In the genomic region with DNA sequence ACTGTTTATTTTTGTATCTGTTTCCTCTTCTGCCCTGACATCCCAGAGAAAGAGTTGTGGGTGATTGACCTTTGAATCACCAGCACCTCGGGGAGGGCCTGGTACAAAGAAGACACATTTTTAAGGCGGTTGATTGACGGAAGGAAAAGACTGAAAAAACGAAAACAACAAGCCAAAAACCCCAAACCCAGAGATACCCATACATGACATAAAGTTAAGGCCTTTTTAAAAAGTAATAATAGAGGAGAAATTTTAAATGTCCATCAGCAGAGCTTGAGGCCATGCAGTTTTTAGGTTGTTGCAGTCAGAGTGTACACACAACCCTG, we compare ENCODE assay signal across 8 cellular contexts.
DNase-seq lines count a peak whose midpoint lies in the region; ATAC-seq, FAIRE-seq and TF ChIP-seq lines count a peak whose summit lies in the region.

No MANE protein-coding gene starts in this region.

- CTCF ChIA-PET in K562 (lab: Yijun Ruan, JAX; ENCODE audit: low intra/inter-chr PET ratio) = no interaction called here

- H2BK120ac ChIP-seq in mesenchymal stem cell (ENCODE audit: low read depth, low read length) = no peak overlapping the region

- no peaks in the 10 kb centered on the region for H3K27me3 ChIP-seq in cardiac muscle cell
- no peaks in the 10 kb centered on the region for H3K27me3 ChIP-seq in K562 (ENCODE audit: control insufficient read depth in 2 of 2, insufficient read depth in 2 of 2, low read length in 2 of 2)
- no peaks in the 10 kb centered on the region for H3K27me3 ChIP-seq in mesenchymal stem cell (ENCODE audit: control insufficient read depth in 1 of 2, insufficient read depth in 1 of 2, low read length in 2 of 2)
- no peaks in the 10 kb centered on the region for H3K27me3 ChIP-seq in upper lobe of left lung

- no peak overlapping the region for H4K8ac ChIP-seq in mesenchymal stem cell (ENCODE audit: low read length)

- H3K36me3 ChIP-seq in cardiac muscle cell (no peaks in the 10 kb centered on the region), K562 (ENCODE audit: control insufficient read depth, insufficient read depth, low read length) (no peaks in the 10 kb centered on the region), mesenchymal stem cell (ENCODE audit: control insufficient read depth in 1 of 2, insufficient read depth in 2 of 2, low read depth in 1 of 2, low read length in 2 of 2) (no peaks in the 10 kb centered on the region), upper lobe of left lung (no peaks in the 10 kb centered on the region)

- no peak for FAIRE-seq in K562 (lab: Jason Lieb, UNC)

- TF ChIP-seq CTCF in cardiac muscle cell (IDR thresholded peaks at IDR 0.05; ENCODE audit: low read depth, low read length) (no peak), K562 (IDR thresholded peaks at IDR 0.05 in 2 of 3, conservative IDR thresholded peaks at IDR 0.05 in 1 of 3; ENCODE audit: insufficient read depth in 2 of 3, low read depth in 1 of 3, low read length in 3 of 3) (no peak), upper lobe of left lung (IDR thresholded peaks at IDR 0.05) (no peak)

- TF ChIP-seq POLR2A in K562 (conservative IDR thresholded peaks at IDR 0.05) (no peak), upper lobe of left lung (IDR thresholded peaks at IDR 0.05) (no peak)

- no peak overlapping the region for H3K14ac ChIP-seq in mesenchymal stem cell (ENCODE audit: low read length in 2 of 2)

- no peaks in the 10 kb centered on the region for H3K79me1 ChIP-seq in mesenchymal stem cell (replicated peaks; ENCODE audit: low read length, poor library complexity, severe bottlenecking)

- H2AFZ ChIP-seq in K562 (ENCODE audit: low read depth, low read length) (peak overlapping the region; percentile 97), mesenchymal stem cell (ENCODE audit: low read depth, low read length) (no peak overlapping the region)

- H2AK5ac ChIP-seq in mesenchymal stem cell (ENCODE audit: low read length, severe bottlenecking) = no peak overlapping the region

- no peak for TF ChIP-seq EP300 in K562 (IDR thresholded peaks at IDR 0.05; ENCODE audit: low read length)
- TF ChIP-seq EP300 in upper lobe of left lung (IDR thresholded peaks at IDR 0.05) = no peak

- H3K4me2 ChIP-seq in K562 (ENCODE audit: insufficient read depth, low read length) = peak overlapping the region; percentile 85
- peak overlapping the region; percentile 43 for H3K4me2 ChIP-seq in mesenchymal stem cell (ENCODE audit: low read length, poor library complexity, severe bottlenecking)

- no peak overlapping the region for H2BK12ac ChIP-seq in mesenchymal stem cell (ENCODE audit: low read length in 2 of 2)

- no TSS peak for BruUV-seq in K562 (replicated peaks; lab: Mats Ljungman, UMichigan)

- no peak overlapping the region for H2BK5ac ChIP-seq in mesenchymal stem cell (ENCODE audit: low read depth, low read length, poor library complexity, severe bottlenecking)

- no peak for DNase-seq in cardiac muscle cell (ENCODE audit: low read depth in 1 of 2, low spot score in 1 of 2)
- DNase-seq in Right ventricle myocardium inferior (ENCODE audit: missing footprints) = no peak
- peak in 1 of 4 experiments; percentile 3 for DNase-seq in K562 (ENCODE audit: extremely low read depth in 1 of 4, low spot score in 3 of 4)
- DNase-seq in mesenchymal stem cell = no peak
- DNase-seq in upper lobe of left lung = no peak
- no peak for DNase-seq in NCI-H1436 (lab: John Stamatoyannopoulos, UW)
- no peak for DNase-seq in NK-92 (lab: John Stamatoyannopoulos, UW; ENCODE audit: unreplicated experiment)

- peak overlapping the region; percentile 75 to 92 for H3K9ac ChIP-seq in K562 (ENCODE audit: insufficient read depth in 1 of 2, low read depth in 2 of 2, low read length in 2 of 2)
- H3K9ac ChIP-seq in mesenchymal stem cell (ENCODE audit: low read length) = peak overlapping the region; percentile 94

- H3K9me3 ChIP-seq in cardiac muscle cell (ENCODE audit: low read depth) (no peaks in the 10 kb centered on the region), K562 (replicated peaks; ENCODE audit: control insufficient read depth, insufficient read depth, low read depth, low read length) (no peaks in the 10 kb centered on the region; the same call in 1 of the 2 replicates), mesenchymal stem cell (ENCODE audit: control insufficient read depth, low read length) (no peaks in the 10 kb centered on the region), upper lobe of left lung (no peaks in the 10 kb centered on the region)

- H3K4me1 ChIP-seq in cardiac muscle cell (ENCODE audit: low read depth) = no peaks in the 10 kb centered on the region
- peaks cover 2 to 3% of the 10 kb centered on the region in 2 experiments; a peak in 3 of 5 replicates for H3K4me1 ChIP-seq in K562 (replicated peaks in 1 of 2; ENCODE audit: control insufficient read depth in 2 of 2, insufficient read depth in 2 of 2, low read length in 2 of 2)
- no peaks in the 10 kb centered on the region for H3K4me1 ChIP-seq in mesenchymal stem cell (ENCODE audit: control insufficient read depth, insufficient read depth, low read depth, low read length)
- peaks cover 0 to 5% (median 0%) of the 10 kb centered on the region in 4 donors for H3K4me1 ChIP-seq in upper lobe of left lung

- no peaks in the 10 kb centered on the region for H3K79me2 ChIP-seq in K562 (ENCODE audit: control insufficient read depth, insufficient read depth, low read length)

- H4K91ac ChIP-seq in mesenchymal stem cell (ENCODE audit: low read length) = no peak overlapping the region

- H2BK15ac ChIP-seq in mesenchymal stem cell (ENCODE audit: low read depth, poor library complexity, severe bottlenecking) = no peak overlapping the region

- ATAC-seq in Right ventricle myocardium inferior (no peak), K562 (no peak), upper lobe of left lung (ENCODE audit: low FRiP score in 2 of 2) (no peak), GM21737 (IDR thresholded peaks at IDR 0.05; ENCODE audit: unreplicated experiment) (no peak)

- POLR2A ChIA-PET in K562 (lab: Yijun Ruan, JAX) = interaction anchor here (0.8 to 1.2 kb wide), 4 partner anchors 53 to 360 kb away, joined by 3 to 4 read pairs (median 3); partner anchors contain the start of genes APEX2 and GNL3L

- no peak for TF ChIP-seq RAD21 in K562 (CRISPR knock-in tag; conservative IDR thresholded peaks at IDR 0.05 in 1 of 2, IDR thresholded peaks at IDR 0.05 in 1 of 2)

- H3K4ac ChIP-seq in mesenchymal stem cell (ENCODE audit: low read depth in 1 of 2, low read length in 2 of 2) = no peak overlapping the region

- peak overlapping the region; percentile 13 for H3K4me3 ChIP-seq in cardiac muscle cell
- H3K4me3 ChIP-seq in K562 = peak overlapping the region; percentile 55
- H3K4me3 ChIP-seq in mesenchymal stem cell (ENCODE audit: insufficient read depth in 1 of 2, low read depth in 1 of 2, low read length in 2 of 2) = peak overlapping the region in 1 of 2 experiments; percentile 52
- H3K4me3 ChIP-seq in upper lobe of left lung = peak overlapping the region in 3 of 4 donors; percentile 30 to 52 (median 48)

- H4K20me1 ChIP-seq in K562 (replicated peaks; ENCODE audit: control insufficient read depth, insufficient read depth, low read length) = no peaks in the 10 kb centered on the region

- intact Hi-C loops in Right ventricle myocardium inferior (cut with DNase I) = no loop called here
- intact Hi-C loops in K562 (cut with micrococcal nuclease) = loop anchor here (10.0 kb wide), 1 partner anchor 415 kb away; no protein-coding TSS in a partner anchor

- no peak overlapping the region for H3K23ac ChIP-seq in mesenchymal stem cell (ENCODE audit: low read length in 2 of 2)

- H3K18ac ChIP-seq in mesenchymal stem cell (ENCODE audit: low read depth in 1 of 2, low read length in 2 of 2) = no peak overlapping the region

- in situ Hi-C loops in K562 (cut with MboI) = loop anchor here (25.0 kb wide), 1 partner anchor 422 kb away; no protein-coding TSS in a partner anchor

- H3K9me1 ChIP-seq in K562 (ENCODE audit: control insufficient read depth, insufficient read depth, low read length) = no peaks in the 10 kb centered on the region

- WGBS in K562 (ENCODE audit: insufficient coverage, low coverage, missing lambda C conversion rate) = 13% methylated on average over 3 of the region's 4 CpGs
- WGBS in mesenchymal stem cell = no CpG with 5 or more reads among the region's 4 CpGs
- whole genome bisulfite sequencing in upper lobe of left lung, 2 donors = 25 to 34% methylated on average over 4 of the region's 4 CpGs

- H3K27ac ChIP-seq in cardiac muscle cell = peak overlapping the region; percentile 93
- peak overlapping the region; percentile 99 for H3K27ac ChIP-seq in K562 (ENCODE audit: extremely low read depth, low read depth, low read length)
- H3K27ac ChIP-seq in mesenchymal stem cell (ENCODE audit: low read length, poor library complexity, severe bottlenecking) = peak overlapping the region; percentile 66
- H3K27ac ChIP-seq in upper lobe of left lung = peak overlapping the region; percentile 79 to 89 (median 84)

TF ChIP-seq in K562, 482 proteins besides CTCF, POLR2A, EP300 and RAD21 (continues in another document):
- no peak for TF ChIP-seq TAL1 (IDR thresholded peaks at IDR 0.05)
- TF ChIP-seq FOXM1 (IDR thresholded peaks at IDR 0.05; ENCODE audit: low read depth) = peak; percentile 57
- TF ChIP-seq FOXM1 (CRISPR knock-in tag; IDR thresholded peaks at IDR 0.05; ENCODE audit: low read depth) = no peak
- TF ChIP-seq, protein P1, sequence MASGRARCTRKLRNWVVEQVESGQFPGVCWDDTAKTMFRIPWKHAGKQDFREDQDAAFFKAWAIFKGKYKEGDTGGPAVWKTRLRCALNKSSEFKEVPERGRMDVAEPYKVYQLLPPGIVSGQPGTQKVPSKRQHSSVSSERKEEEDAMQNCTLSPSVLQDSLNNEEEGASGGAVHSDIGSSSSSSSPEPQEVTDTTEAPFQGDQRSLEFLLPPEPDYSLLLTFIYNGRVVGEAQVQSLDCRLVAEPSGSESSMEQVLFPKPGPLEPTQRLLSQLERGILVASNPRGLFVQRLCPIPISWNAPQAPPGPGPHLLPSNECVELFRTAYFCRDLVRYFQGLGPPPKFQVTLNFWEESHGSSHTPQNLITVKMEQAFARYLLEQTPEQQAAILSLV (tag; IDR thresholded peaks at IDR 0.05) = no peak
- TF ChIP-seq ZFX (CRISPR knock-in tag; IDR thresholded peaks at IDR 0.05) = peak; percentile 52
- TF ChIP-seq, protein P2, sequence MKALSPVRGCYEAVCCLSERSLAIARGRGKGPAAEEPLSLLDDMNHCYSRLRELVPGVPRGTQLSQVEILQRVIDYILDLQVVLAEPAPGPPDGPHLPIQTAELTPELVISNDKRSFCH (CRISPR knock-in tag; IDR thresholded peaks at IDR 0.05) = no peak
- TF ChIP-seq, protein P2 (tag; IDR thresholded peaks at IDR 0.05) = no peak
